Comparison of ENCODE assay signal across 8 cellular contexts in the genomic region with DNA sequence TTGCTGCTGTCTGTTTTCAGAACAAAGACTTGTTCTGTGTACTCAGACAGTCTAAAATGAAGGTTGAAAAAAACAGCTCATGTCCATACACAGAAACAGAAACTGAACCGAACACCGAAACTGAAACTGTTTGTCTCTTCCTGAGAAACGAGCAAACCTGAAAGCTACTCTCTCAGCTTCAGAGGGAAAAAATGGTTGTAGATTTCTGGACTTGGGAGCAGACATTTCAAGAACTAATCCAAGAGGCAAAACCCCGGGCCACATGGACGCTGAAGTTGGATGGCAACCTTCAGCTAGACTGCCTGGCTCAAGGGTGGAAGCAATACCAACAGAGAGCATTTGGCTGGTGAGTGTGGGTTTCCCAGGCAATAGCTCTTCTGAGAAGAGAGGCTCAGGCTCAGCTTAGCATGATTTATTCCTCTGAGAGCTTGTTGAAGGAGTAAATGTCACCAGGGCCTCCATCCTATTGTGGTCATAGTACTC. TPM values are rescaled to one million over a fixed set of nuclear protein-coding genes. Genes with fewer than 3 reads are reported as not detected.
DNase-seq lines count a peak whose midpoint lies in the region; FAIRE-seq and TF ChIP-seq lines count a peak whose summit lies in the region.

RTP4 (plus strand) TSS at position 135 of the 483 bp plus-strand sequence; CDS start at position 192, 57 bp downstream.

- no peak for TF ChIP-seq CTCF in GM13977 (IDR thresholded peaks at IDR 0.05; ENCODE audit: extremely low read depth, insufficient read depth, missing control alignments)

- H3K4me1 Mint-ChIP-seq in activated T-helper 2 cell treated with anti-CD3 and anti-CD28 coated beads, Interferon-gamma antibody, Interleukin-2, Interleukin-4, amounts not matched to agents 10 μg/mL and 5 μg/mL and 100 μg/mL, durations not matched to agents 14 hours and 24 hours and 36 hours (ENCODE audit: low read depth) = peaks cover 25% of the 10 kb centered on the region

- TF ChIP-seq POLR2A in H54 (IDR thresholded peaks at IDR 0.05; ENCODE audit: low read depth, low read length) = no peak

- no peaks in the 10 kb centered on the region for H3K9me3 Mint-ChIP-seq in activated T-helper 2 cell treated with anti-CD3 and anti-CD28 coated beads, Interferon-gamma antibody, Interleukin-2, Interleukin-4, amounts not matched to agents 10 μg/mL and 5 μg/mL and 100 μg/mL, durations not matched to agents 14 hours and 24 hours and 36 hours

- H3K27me3 Mint-ChIP-seq in activated T-helper 2 cell treated with anti-CD3 and anti-CD28 coated beads, Interferon-gamma antibody, Interleukin-2, Interleukin-4, amounts not matched to agents 10 μg/mL and 5 μg/mL and 100 μg/mL, durations not matched to agents 14 hours and 24 hours and 36 hours (ENCODE audit: low read depth) = no peaks in the 10 kb centered on the region

- peak within 1 kb of the TSS; percentile 93 for H3K4me3 Mint-ChIP-seq in activated T-helper 2 cell treated with anti-CD3 and anti-CD28 coated beads, Interferon-gamma antibody, Interleukin-2, Interleukin-4, amounts not matched to agents 10 μg/mL and 5 μg/mL and 100 μg/mL, durations not matched to agents 14 hours and 24 hours and 36 hours (ENCODE audit: low read depth)

- DNase-seq in GM13977 (ENCODE audit: low spot score) (peak; percentile 70), H54 (ENCODE audit: insufficient read length, low spot score) (no peak), NAMALWA (ENCODE audit: low spot score) (peak; percentile 78), foreskin melanocyte (peak; percentile 86), pons (ENCODE audit: low spot score) (peak; percentile 90), NCI-H526 treated with DMSO at 0.1 percent for 48 hours (lab: John Stamatoyannopoulos, UW) (no peak), NCI-H510A treated with DMSO at 0.1 percent for 48 hours (lab: John Stamatoyannopoulos, UW) (no peak)
- DNase-seq in activated T-helper 2 cell treated with anti-CD3 and anti-CD28 coated beads, Interferon-gamma antibody, Interleukin-2, Interleukin-4, amounts not matched to agents 10 μg/mL and 5 μg/mL and 100 μg/mL, durations not matched to agents 14 hours and 24 hours and 36 hours (ENCODE audit: low spot score) = peak; percentile 35

- in situ Hi-C loops in GM13977 (cut with MboI; ENCODE audit: low pct_unique_long_range_greater_than_20kb, low sequenced_read_pairs, unreplicated experiment) = no loop called here

- peaks cover 37% of the 10 kb centered on the region for H3K36me3 Mint-ChIP-seq in activated T-helper 2 cell treated with anti-CD3 and anti-CD28 coated beads, Interferon-gamma antibody, Interleukin-2, Interleukin-4, amounts not matched to agents 10 μg/mL and 5 μg/mL and 100 μg/mL, durations not matched to agents 14 hours and 24 hours and 36 hours (ENCODE audit: low read depth)

- intact Hi-C loops in activated T-helper 2 cell treated with anti-CD3 and anti-CD28 coated beads, Interferon-gamma antibody, Interleukin-2, Interleukin-4, amounts not matched to agents 10 μg/mL and 5 μg/mL and 100 μg/mL, durations not matched to agents 14 hours and 24 hours and 36 hours (cut with micrococcal nuclease) = loop anchor here (10.0 kb wide), 1 partner anchor 233 kb away; the partner anchor contains the start of gene RPL39L

- FAIRE-seq in H54 (lab: Jason Lieb, UNC) = peak; percentile 57

- H3K27ac Mint-ChIP-seq in activated T-helper 2 cell treated with anti-CD3 and anti-CD28 coated beads, Interferon-gamma antibody, Interleukin-2, Interleukin-4, amounts not matched to agents 10 μg/mL and 5 μg/mL and 100 μg/mL, durations not matched to agents 14 hours and 24 hours and 36 hours = peak within 1 kb of the TSS; percentile 96

RNA-seq across cellular contexts. Expression of gene RTP4, which starts in this region (rescaled TPM):
- total RNA-seq in activated T-helper 2 cell treated with anti-CD3 and anti-CD28 coated beads, Interferon-gamma antibody, Interleukin-2, Interleukin-4, amounts not matched to agents 10 μg/mL and 5 μg/mL and 100 μg/mL, durations not matched to agents 14 hours and 24 hours and 36 hours = 3.4 and 3.9 TPM in 2 replicates

Comparison
In these comparisons a context has a peak if more than half of its experiments do, and no peak if none do; other contexts are left out.
1. DNase-seq: peak in GM13977 (single experiment), NAMALWA (single experiment), activated T-helper 2 cell treated with anti-CD3 and anti-CD28 coated beads, Interferon-gamma antibody, Interleukin-2, Interleukin-4, amounts not matched to agents 10 μg/mL and 5 μg/mL and 100 μg/mL, durations not matched to agents 14 hours and 24 hours and 36 hours (single experiment), foreskin melanocyte (single experiment) and pons (single experiment); none in H54 (single experiment), NCI-H526 treated with DMSO at 0.1 percent for 48 hours (single experiment) and NCI-H510A treated with DMSO at 0.1 percent for 48 hours (single experiment).